ENCODE assay signal across 11 cellular contexts in the genomic region with DNA sequence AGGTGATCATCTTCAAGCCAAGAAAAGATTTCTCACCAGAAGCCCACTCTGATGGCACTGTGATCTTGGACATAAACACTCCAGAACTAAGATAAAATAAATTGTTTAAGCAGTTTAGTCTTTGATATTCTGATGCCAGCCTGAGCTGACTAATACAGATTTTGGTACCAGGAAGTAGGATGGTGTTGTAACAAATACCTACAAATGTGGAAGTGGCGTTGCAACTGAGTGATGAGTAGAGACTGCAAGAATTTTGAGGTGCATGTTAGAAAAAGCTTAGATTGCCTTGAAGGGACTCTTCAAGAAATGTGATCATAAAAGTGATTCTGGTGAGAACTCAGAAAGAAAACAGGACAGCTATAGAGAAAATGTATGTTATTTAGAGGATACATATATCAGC.
"Had no signal": no experiment of that assay in that cellular context is flagged by ENCODE, and none has a peak within 500 bp of the region (broad histone marks: within the 10 kb centered on the region; RNA-seq: fewer than 3 reads in every experiment).

No MANE protein-coding gene starts in this region.

- ATAC-seq: effector memory CD8-positive, alpha-beta T cell; left ventricle myocardium superior; pancreas; stimulated activated naive CD8-positive, alpha-beta T cell treated with anti-CD3 and anti-CD28 coated beads, Interleukin-15, Interleukin-2, amounts not matched to agents 100 U/mL and 50 U/mL, for 24 hours had no signal

- H3K36me3 ChIP-seq: neural progenitor cell, pancreas, upper lobe of left lung had no signal

- DNase-seq: activated CD4-positive, alpha-beta T cell treated with anti-CD3 and anti-CD28 coated beads, Interleukin-2, amount 50 U/mL, for 1 hour; effector memory CD8-positive, alpha-beta T cell; kidney; left ventricle myocardium superior; pancreas; stimulated activated CD4-positive, alpha-beta T cell treated with anti-CD3 and anti-CD28 coated beads, Interleukin-4, amount 100 ng/mL, for 1 hour; stimulated activated CD8-positive, alpha-beta memory T cell treated with anti-CD3 and anti-CD28 coated beads, Interleukin-4, amount 100 ng/mL, for 48 hours; stimulated activated naive CD8-positive, alpha-beta T cell treated with anti-CD3 and anti-CD28 coated beads, Interleukin-15, Interleukin-2, amounts not matched to agents 100 U/mL and 50 U/mL, for 24 hours; upper lobe of left lung had no signal

- H3K9ac ChIP-seq: neural progenitor cell had no signal

- FAIRE-seq: pancreas had no signal

- H3K9me3 ChIP-seq: pancreas, upper lobe of left lung had no signal

- H3K27me3 ChIP-seq: hepatocyte, neural progenitor cell, pancreas, upper lobe of left lung had no signal

- H3K27ac ChIP-seq: hepatocyte, neural progenitor cell, pancreas, upper lobe of left lung had no signal

- H2AFZ ChIP-seq: hepatocyte, neural progenitor cell had no signal

- H3K4me3 ChIP-seq: hepatocyte, neural progenitor cell, pancreas, upper lobe of left lung had no signal

- H3K4me2 ChIP-seq: hepatocyte, neural progenitor cell had no signal

- H3K4me1 ChIP-seq: neural progenitor cell, pancreas, upper lobe of left lung had no signal
